ENCODE assay signal across 27 cellular contexts in the genomic region with DNA sequence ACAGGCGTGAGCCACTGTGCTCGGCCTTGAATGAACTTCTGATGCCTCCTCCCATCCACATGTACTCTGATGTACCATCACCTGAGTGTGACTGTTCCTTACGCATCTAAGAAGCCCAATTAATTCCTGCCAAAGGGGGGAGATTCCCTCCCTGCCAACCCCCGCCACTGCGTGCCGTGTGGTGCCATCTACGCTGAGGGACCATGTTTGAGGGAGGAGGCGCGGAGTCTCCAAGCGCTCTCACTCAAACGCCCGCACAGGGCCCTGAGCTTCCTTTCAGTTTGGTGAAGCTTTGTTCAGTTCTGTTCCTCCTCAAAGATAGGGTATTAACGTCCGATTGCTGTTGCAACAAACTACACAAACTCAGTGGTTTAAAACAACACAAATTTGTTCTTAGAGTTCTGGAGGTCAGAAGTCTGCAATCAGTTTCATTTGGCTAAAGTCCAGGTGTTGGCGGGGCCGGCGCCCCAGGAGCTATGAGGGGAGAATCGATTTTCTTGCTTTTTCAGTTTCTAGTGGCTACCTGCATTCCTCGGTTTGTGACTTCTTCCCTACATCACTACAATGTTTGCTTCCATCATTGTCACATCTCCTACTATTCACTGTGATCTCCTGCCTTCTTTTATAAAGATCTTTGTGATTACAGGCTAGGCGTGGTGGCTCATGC.
"Had no signal": no experiment of that assay in that cellular context is flagged by ENCODE, and none has a peak within 500 bp of the region (broad histone marks: within the 10 kb centered on the region; RNA-seq: fewer than 3 reads in every experiment).

No MANE protein-coding gene starts in this region.

- H3K36me3 Mint-ChIP-seq: activated CD4-positive, alpha-beta memory T cell treated with anti-CD3 and anti-CD28 coated beads for 36 hours; activated CD8-positive, alpha-beta memory T cell treated with anti-CD3 and anti-CD28 coated beads, Interleukin-2, amount 10 ng/mL, durations not matched to agents 7 days and 5 days; activated naive CD8-positive, alpha-beta T cell had no signal

- ATAC-seq: activated CD4-positive, alpha-beta T cell treated with anti-CD3 and anti-CD28 coated beads for 36 hours; activated CD8-positive, alpha-beta memory T cell treated with anti-CD3 and anti-CD28 coated beads, Interleukin-2, amount 10 ng/mL, durations not matched to agents 7 days and 5 days; activated CD8-positive, alpha-beta T cell treated with anti-CD3 and anti-CD28 coated beads, Interleukin-2, amount 10 ng/mL, durations not matched to agents 7 days and 5 days; activated T-cell treated with anti-CD3 and anti-CD28 coated beads, Interleukin-2, amount 50 U/mL, for 72 hours; esophagus mucosa had no signal

- H3K4me1 Mint-ChIP-seq: activated CD4-positive, alpha-beta T cell treated with anti-CD3 and anti-CD28 coated beads for 36 hours; central memory CD8-positive, alpha-beta T cell; endodermal cell had no signal

- H3K9me3 Mint-ChIP-seq: activated CD4-positive, alpha-beta memory T cell treated with anti-CD3 and anti-CD28 coated beads for 36 hours; activated CD4-positive, alpha-beta T cell treated with anti-CD3 and anti-CD28 coated beads, Interleukin-2, amount 10 ng/mL, durations not matched to agents 24 days and 14 days; activated T-cell treated with anti-CD3 and anti-CD28 coated beads, Interleukin-2, amount 50 U/mL, for 24 hours; activated T-cell treated with anti-CD3 and anti-CD28 coated beads, Interleukin-2, amount 50 U/mL, for 72 hours; central memory CD8-positive, alpha-beta T cell had no signal

- DNase-seq: activated CD4-positive, alpha-beta memory T cell treated with anti-CD3 and anti-CD28 coated beads for 36 hours; activated CD4-positive, alpha-beta T cell treated with anti-CD3 and anti-CD28 coated beads for 36 hours; activated CD4-positive, alpha-beta T cell treated with anti-CD3 and anti-CD28 coated beads, Interleukin-2, amount 10 ng/mL, durations not matched to agents 24 days and 14 days; activated CD4-positive, CD25-positive, alpha-beta regulatory T cell; activated CD4-positive, CD25-positive, alpha-beta regulatory T cell treated with anti-CD3 and anti-CD28 coated beads, Interleukin-2, amount 50 U/mL, for 72 hours; activated CD8-positive, alpha-beta memory T cell treated with anti-CD3 and anti-CD28 coated beads, Interleukin-2, amount 10 ng/mL, durations not matched to agents 7 days and 5 days; activated CD8-positive, alpha-beta memory T cell treated with anti-CD3 and anti-CD28 coated beads, Interleukin-2, amount 50 U/mL, for 4 hours; activated CD8-positive, alpha-beta T cell treated with anti-CD3 and anti-CD28 coated beads, Interleukin-2, amount 10 ng/mL, durations not matched to agents 7 days and 5 days; activated effector memory CD4-positive, alpha-beta T cell treated with Interleukin-2 at 50 U/mL for 16 hours; activated gamma-delta T cell treated with Interleukin-2 at 50 U/mL for 16 hours; activated naive CD4-positive, alpha-beta T cell treated with anti-CD3 and anti-CD28 coated beads, Interleukin-2, amount 50 U/mL, for 16 hours; activated naive CD4-positive, alpha-beta T cell treated with Interleukin-2 at 50 U/mL for 16 hours; activated T-cell treated with anti-CD3 and anti-CD28 coated beads for 4 hours; activated T-cell treated with anti-CD3 and anti-CD28 coated beads, Interleukin-2, amount 50 U/mL, for 24 hours; activated T-cell treated with anti-CD3 and anti-CD28 coated beads, Interleukin-2, amount 50 U/mL, for 72 hours; amniotic stem cell; anterior cingulate cortex; brain microvascular endothelial cell; dorsolateral prefrontal cortex; effector memory CD4-positive, alpha-beta T cell; endodermal cell; foreskin fibroblast; T-helper 2 cell had no signal

- H3K4me3 Mint-ChIP-seq: activated CD4-positive, alpha-beta memory T cell treated with anti-CD3 and anti-CD28 coated beads for 36 hours; activated CD4-positive, alpha-beta T cell treated with anti-CD3 and anti-CD28 coated beads for 36 hours; activated CD4-positive, alpha-beta T cell treated with anti-CD3 and anti-CD28 coated beads, Interleukin-2, amount 10 ng/mL, durations not matched to agents 24 days and 14 days; activated CD8-positive, alpha-beta memory T cell treated with anti-CD3 and anti-CD28 coated beads, Interleukin-2, amount 10 ng/mL, durations not matched to agents 7 days and 5 days; activated CD8-positive, alpha-beta T cell treated with anti-CD3 and anti-CD28 coated beads, Interleukin-2, amount 10 ng/mL, durations not matched to agents 7 days and 5 days; activated naive CD8-positive, alpha-beta T cell; activated T-cell treated with anti-CD3 and anti-CD28 coated beads, Interleukin-2, amount 50 U/mL, for 24 hours; activated T-cell treated with anti-CD3 and anti-CD28 coated beads, Interleukin-2, amount 50 U/mL, for 72 hours; central memory CD8-positive, alpha-beta T cell; dendritic cell treated with granulocyte-macrophage colony-stimulating factor and Interleukin-4, amounts not matched to agents 40 ng/mL and 50 ng/mL, for 4 days; endodermal cell had no signal

- H3K27ac Mint-ChIP-seq: activated CD4-positive, alpha-beta memory T cell treated with anti-CD3 and anti-CD28 coated beads for 36 hours; activated CD4-positive, alpha-beta T cell treated with anti-CD3 and anti-CD28 coated beads for 36 hours; activated CD4-positive, alpha-beta T cell treated with anti-CD3 and anti-CD28 coated beads, Interleukin-2, amount 10 ng/mL, durations not matched to agents 24 days and 14 days; activated CD8-positive, alpha-beta memory T cell treated with anti-CD3 and anti-CD28 coated beads, Interleukin-2, amount 10 ng/mL, durations not matched to agents 7 days and 5 days; activated CD8-positive, alpha-beta T cell treated with anti-CD3 and anti-CD28 coated beads, Interleukin-2, amount 10 ng/mL, durations not matched to agents 7 days and 5 days; activated naive CD8-positive, alpha-beta T cell; activated T-cell treated with anti-CD3 and anti-CD28 coated beads, Interleukin-2, amount 50 U/mL, for 24 hours; activated T-cell treated with anti-CD3 and anti-CD28 coated beads, Interleukin-2, amount 50 U/mL, for 72 hours; dendritic cell treated with granulocyte-macrophage colony-stimulating factor and Interleukin-4, amounts not matched to agents 40 ng/mL and 50 ng/mL, for 4 days; endodermal cell had no signal
